ENCODE assay signal across 2 cellular contexts in the genomic region with DNA sequence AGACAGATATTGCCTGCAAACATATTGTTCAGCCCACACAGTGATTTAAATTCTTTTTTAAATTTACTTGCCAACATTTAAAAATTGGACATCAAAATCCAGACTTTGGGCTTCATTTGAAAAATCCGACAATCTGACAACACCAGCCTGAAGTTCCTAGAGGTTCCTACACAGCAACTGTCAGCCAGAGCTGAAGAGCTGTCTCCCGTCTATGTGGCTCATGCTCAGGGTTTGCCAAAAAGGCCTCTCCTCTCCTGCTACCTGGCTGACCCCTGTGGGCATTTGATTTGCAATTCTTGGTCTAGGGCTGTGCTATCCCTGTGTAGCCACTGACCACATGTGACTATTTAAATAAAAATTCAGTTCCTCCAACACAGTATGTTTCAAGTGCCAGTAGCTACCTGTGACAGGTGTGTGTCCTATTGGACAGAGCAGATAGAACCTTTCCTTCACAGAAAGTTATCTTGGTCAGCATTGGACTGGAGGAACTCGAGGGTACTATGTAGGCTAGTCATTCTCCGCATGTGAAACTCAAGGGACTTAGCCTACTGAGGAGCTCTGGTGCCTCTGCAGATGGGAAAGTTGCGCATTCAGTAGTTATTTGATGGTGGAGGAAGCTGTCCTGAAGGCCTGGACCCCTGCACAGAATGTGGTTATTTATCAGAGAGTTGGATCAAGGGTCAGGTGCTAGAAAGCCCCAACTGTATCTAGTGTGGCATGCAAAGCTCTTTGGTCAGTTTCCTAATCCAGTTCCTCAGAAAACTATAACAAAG.
TF ChIP-seq lines count a peak whose summit lies in the region.

No MANE protein-coding gene starts in this region.

TF ChIP-seq in SK-N-SH, 30 proteins besides CTCF, POLR2A, EP300 and RAD21 (continued from another document):
- TF ChIP-seq FOXJ3 (CRISPR knock-in tag; IDR thresholded peaks at IDR 0.05) (no peak), EZH2phosphoT487 (IDR thresholded peaks at IDR 0.05; ENCODE audit: borderline replicate concordance, low read depth) (no peak), FOSL2 (IDR thresholded peaks at IDR 0.05; ENCODE audit: borderline replicate concordance, low read depth) (no peak), RFX5 (IDR thresholded peaks at IDR 0.05; ENCODE audit: low read length) (no peak), GATA2 (CRISPR knock-in tag; IDR thresholded peaks at IDR 0.05) (no peak), YY1 (IDR thresholded peaks at IDR 0.05; ENCODE audit: low read depth) (no peak), SMC3 (IDR thresholded peaks at IDR 0.05; ENCODE audit: low read depth, low read length) (no peak), TCF12 (IDR thresholded peaks at IDR 0.05) (no peak), NRF1 (IDR thresholded peaks at IDR 0.05; ENCODE audit: low read depth, low read length) (no peak)
- TF ChIP-seq, protein P1, sequence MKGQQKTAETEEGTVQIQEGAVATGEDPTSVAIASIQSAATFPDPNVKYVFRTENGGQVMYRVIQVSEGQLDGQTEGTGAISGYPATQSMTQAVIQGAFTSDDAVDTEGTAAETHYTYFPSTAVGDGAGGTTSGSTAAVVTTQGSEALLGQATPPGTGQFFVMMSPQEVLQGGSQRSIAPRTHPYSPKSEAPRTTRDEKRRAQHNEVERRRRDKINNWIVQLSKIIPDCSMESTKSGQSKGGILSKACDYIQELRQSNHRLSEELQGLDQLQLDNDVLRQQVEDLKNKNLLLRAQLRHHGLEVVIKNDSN (IDR thresholded peaks at IDR 0.05; ENCODE audit: borderline replicate concordance, low read depth) = no peak
- TF ChIP-seq, protein P2, sequence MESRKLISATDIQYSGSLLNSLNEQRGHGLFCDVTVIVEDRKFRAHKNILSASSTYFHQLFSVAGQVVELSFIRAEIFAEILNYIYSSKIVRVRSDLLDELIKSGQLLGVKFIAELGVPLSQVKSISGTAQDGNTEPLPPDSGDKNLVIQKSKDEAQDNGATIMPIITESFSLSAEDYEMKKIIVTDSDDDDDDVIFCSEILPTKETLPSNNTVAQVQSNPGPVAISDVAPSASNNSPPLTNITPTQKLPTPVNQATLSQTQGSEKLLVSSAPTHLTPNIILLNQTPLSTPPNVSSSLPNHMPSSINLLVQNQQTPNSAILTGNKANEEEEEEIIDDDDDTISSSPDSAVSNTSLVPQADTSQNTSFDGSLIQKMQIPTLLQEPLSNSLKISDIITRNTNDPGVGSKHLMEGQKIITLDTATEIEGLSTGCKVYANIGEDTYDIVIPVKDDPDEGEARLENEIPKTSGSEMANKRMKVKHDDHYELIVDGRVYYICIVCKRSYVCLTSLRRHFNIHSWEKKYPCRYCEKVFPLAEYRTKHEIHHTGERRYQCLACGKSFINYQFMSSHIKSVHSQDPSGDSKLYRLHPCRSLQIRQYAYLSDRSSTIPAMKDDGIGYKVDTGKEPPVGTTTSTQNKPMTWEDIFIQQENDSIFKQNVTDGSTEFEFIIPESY (IDR thresholded peaks at IDR 0.05; ENCODE audit: borderline replicate concordance, low read depth) = no peak
- TF ChIP-seq, protein P3, sequence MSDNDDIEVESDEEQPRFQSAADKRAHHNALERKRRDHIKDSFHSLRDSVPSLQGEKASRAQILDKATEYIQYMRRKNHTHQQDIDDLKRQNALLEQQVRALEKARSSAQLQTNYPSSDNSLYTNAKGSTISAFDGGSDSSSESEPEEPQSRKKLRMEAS (IDR thresholded peaks at IDR 0.05; ENCODE audit: low read depth) = no peak
- TF ChIP-seq, protein P4, sequence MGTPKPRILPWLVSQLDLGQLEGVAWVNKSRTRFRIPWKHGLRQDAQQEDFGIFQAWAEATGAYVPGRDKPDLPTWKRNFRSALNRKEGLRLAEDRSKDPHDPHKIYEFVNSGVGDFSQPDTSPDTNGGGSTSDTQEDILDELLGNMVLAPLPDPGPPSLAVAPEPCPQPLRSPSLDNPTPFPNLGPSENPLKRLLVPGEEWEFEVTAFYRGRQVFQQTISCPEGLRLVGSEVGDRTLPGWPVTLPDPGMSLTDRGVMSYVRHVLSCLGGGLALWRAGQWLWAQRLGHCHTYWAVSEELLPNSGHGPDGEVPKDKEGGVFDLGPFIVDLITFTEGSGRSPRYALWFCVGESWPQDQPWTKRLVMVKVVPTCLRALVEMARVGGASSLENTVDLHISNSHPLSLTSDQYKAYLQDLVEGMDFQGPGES (IDR thresholded peaks at IDR 0.05; ENCODE audit: low read depth, low read length) = no peak
- TF ChIP-seq, protein P5, sequence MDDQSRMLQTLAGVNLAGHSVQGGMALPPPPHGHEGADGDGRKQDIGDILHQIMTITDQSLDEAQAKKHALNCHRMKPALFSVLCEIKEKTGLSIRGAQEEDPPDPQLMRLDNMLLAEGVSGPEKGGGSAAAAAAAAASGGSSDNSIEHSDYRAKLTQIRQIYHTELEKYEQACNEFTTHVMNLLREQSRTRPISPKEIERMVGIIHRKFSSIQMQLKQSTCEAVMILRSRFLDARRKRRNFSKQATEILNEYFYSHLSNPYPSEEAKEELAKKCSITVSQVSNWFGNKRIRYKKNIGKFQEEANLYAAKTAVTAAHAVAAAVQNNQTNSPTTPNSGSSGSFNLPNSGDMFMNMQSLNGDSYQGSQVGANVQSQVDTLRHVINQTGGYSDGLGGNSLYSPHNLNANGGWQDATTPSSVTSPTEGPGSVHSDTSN (IDR thresholded peaks at IDR 0.05) = no peak
- TF ChIP-seq, protein P6, sequence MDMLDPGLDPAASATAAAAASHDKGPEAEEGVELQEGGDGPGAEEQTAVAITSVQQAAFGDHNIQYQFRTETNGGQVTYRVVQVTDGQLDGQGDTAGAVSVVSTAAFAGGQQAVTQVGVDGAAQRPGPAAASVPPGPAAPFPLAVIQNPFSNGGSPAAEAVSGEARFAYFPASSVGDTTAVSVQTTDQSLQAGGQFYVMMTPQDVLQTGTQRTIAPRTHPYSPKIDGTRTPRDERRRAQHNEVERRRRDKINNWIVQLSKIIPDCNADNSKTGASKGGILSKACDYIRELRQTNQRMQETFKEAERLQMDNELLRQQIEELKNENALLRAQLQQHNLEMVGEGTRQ (IDR thresholded peaks at IDR 0.05; ENCODE audit: borderline replicate concordance, low read depth, low read length) = no peak

TF ChIP-seq in SK-N-SH treated with all-trans-retinoic acid at 6 μM for 48 hours, 23 proteins besides CTCF, POLR2A, EP300 and RAD21 (continued from another document):
- TF ChIP-seq PPARA (CRISPR knock-in tag; IDR thresholded peaks at IDR 0.05; ENCODE audit: borderline replicate concordance) = no peak
- TF ChIP-seq, protein P7, sequence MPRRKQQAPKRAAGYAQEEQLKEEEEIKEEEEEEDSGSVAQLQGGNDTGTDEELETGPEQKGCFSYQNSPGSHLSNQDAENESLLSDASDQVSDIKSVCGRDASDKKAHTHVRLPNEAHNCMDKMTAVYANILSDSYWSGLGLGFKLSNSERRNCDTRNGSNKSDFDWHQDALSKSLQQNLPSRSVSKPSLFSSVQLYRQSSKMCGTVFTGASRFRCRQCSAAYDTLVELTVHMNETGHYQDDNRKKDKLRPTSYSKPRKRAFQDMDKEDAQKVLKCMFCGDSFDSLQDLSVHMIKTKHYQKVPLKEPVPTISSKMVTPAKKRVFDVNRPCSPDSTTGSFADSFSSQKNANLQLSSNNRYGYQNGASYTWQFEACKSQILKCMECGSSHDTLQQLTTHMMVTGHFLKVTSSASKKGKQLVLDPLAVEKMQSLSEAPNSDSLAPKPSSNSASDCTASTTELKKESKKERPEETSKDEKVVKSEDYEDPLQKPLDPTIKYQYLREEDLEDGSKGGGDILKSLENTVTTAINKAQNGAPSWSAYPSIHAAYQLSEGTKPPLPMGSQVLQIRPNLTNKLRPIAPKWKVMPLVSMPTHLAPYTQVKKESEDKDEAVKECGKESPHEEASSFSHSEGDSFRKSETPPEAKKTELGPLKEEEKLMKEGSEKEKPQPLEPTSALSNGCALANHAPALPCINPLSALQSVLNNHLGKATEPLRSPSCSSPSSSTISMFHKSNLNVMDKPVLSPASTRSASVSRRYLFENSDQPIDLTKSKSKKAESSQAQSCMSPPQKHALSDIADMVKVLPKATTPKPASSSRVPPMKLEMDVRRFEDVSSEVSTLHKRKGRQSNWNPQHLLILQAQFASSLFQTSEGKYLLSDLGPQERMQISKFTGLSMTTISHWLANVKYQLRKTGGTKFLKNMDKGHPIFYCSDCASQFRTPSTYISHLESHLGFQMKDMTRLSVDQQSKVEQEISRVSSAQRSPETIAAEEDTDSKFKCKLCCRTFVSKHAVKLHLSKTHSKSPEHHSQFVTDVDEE (CRISPR knock-in tag; IDR thresholded peaks at IDR 0.05) = no peak
- TF ChIP-seq ZNF565 (CRISPR knock-in tag; conservative IDR thresholded peaks at IDR 0.05; ENCODE audit: low read depth) = no peak
- no peak for TF ChIP-seq ZFP3 (CRISPR knock-in tag; IDR thresholded peaks at IDR 0.05)
- no peak for TF ChIP-seq TCF4 (CRISPR knock-in tag; IDR thresholded peaks at IDR 0.05; ENCODE audit: borderline replicate concordance)
- TF ChIP-seq TOX (CRISPR knock-in tag; IDR thresholded peaks at IDR 0.05; ENCODE audit: borderline replicate concordance) = no peak
TF ChIP-seq in SK-N-SH treated with all-trans-retinoic acid at 6 μM for 48 hours: peak in this region for 0.
